12 cellular contexts compared by ENCODE assay signal in genomic region chr1:185969028-185969427, GRCh38.
DNase-seq lines count a peak whose midpoint lies in the region; ATAC-seq and TF ChIP-seq lines count a peak whose summit lies in the region.
"Had no signal": no experiment of that assay in that cellular context is flagged by ENCODE, and none has a peak within 500 bp of the region (broad histone marks: within the 10 kb centered on the region; RNA-seq: fewer than 3 reads in every experiment).

No MANE protein-coding gene starts in this region.

- H3K27ac ChIP-seq in skeletal muscle tissue (ENCODE audit: low read depth, low read length), result peak overlapping the region; percentile 39
- H3K27ac ChIP-seq: adrenal gland had no signal

- no peak for TF ChIP-seq CTCF in WTC11 (IDR thresholded peaks at IDR 0.05)

- H3K9me3 ChIP-seq in adipocyte (ENCODE audit: control insufficient read depth, low read length) (no peaks in the 10 kb centered on the region), skeletal muscle tissue (ENCODE audit: control insufficient read depth in 3 of 3, low read length in 3 of 3) (no peaks in the 10 kb centered on the region)
- H3K9me3 ChIP-seq: adrenal gland had no signal

- H3K9ac ChIP-seq in adipocyte (ENCODE audit: low read length) (peak overlapping the region; percentile 67), skeletal muscle tissue (ENCODE audit: low read depth in 1 of 3, low read length in 3 of 3) (no peak overlapping the region)

- DNase-seq in GM03348 (ENCODE audit: low spot score) (peak; percentile 24), adipocyte (ENCODE audit: low read depth) (peak; percentile 87), fibroblast of peridontal ligament (ENCODE audit: extremely low read depth) (peak; percentile 91), WTC11 (ENCODE audit: low spot score) (no peak)
- DNase-seq in activated T-cell treated with anti-CD3 and anti-CD28 coated beads, Interleukin-2, amount 50 U/mL, for 48 hours, result no peak
- DNase-seq: activated T-cell treated with anti-CD3 and anti-CD28 coated beads, Interleukin-2, amount 50 U/mL, for 24 hours; adrenal gland; left colon; NCI-H146; NCI-H345 had no signal

- no peaks in the 10 kb centered on the region for H3K27me3 Mint-ChIP-seq in WTC11 (ENCODE audit: low read depth)

- no peak overlapping the region for H3K4me3 Mint-ChIP-seq in WTC11
- H3K4me3 Mint-ChIP-seq: activated T-cell treated with anti-CD3 and anti-CD28 coated beads, Interleukin-2, amount 50 U/mL, for 24 hours had no signal

- no peak for ATAC-seq in WTC11
- ATAC-seq in HG03280 (IDR thresholded peaks at IDR 0.05; ENCODE audit: unreplicated experiment), result no peak
- ATAC-seq: left colon had no signal

- H3K4me1 ChIP-seq in adipocyte (ENCODE audit: control insufficient read depth, insufficient read depth, low read length) (peaks cover 46% of the 10 kb centered on the region), skeletal muscle tissue (ENCODE audit: control insufficient read depth in 3 of 3, insufficient read depth in 3 of 3, low read length in 3 of 3) (peaks cover 0 to 9% (median 0%) of the 10 kb centered on the region in 3 donors)
- H3K4me1 ChIP-seq: adrenal gland had no signal

- peaks cover 20% of the 10 kb centered on the region for H3K4me1 Mint-ChIP-seq in WTC11

- H3K27ac Mint-ChIP-seq in WTC11, result no peak overlapping the region
- H3K27ac Mint-ChIP-seq: activated T-cell treated with anti-CD3 and anti-CD28 coated beads, Interleukin-2, amount 50 U/mL, for 24 hours had no signal

- H3K27me3 ChIP-seq in adipocyte (replicated peaks; ENCODE audit: control insufficient read depth, insufficient read depth, low read length) (no peaks in the 10 kb centered on the region), skeletal muscle tissue (ENCODE audit: control insufficient read depth in 3 of 3, insufficient read depth in 3 of 3, low read length in 3 of 3) (peaks cover 0 to 4% (median 0%) of the 10 kb centered on the region in 3 donors)
- H3K27me3 ChIP-seq: adrenal gland had no signal

- CTCF ChIA-PET in WTC11 (lab: Charles Lee), result interaction anchor here (1.0 kb wide), 1 partner anchor 45 kb away, joined by 4 read pairs; no protein-coding TSS in a partner anchor

- H3K4me3 ChIP-seq in adipocyte (ENCODE audit: low read length) (peak overlapping the region; percentile 65), skeletal muscle tissue (ENCODE audit: low read length in 3 of 3) (no peak overlapping the region)
- H3K4me3 ChIP-seq: adrenal gland had no signal

- POLR2A ChIA-PET in WTC11 (lab: Charles Lee), result no interaction called here

- H3K36me3 Mint-ChIP-seq in WTC11, result peaks cover 6% of the 10 kb centered on the region; the same call in 1 of the 2 replicates

- H3K36me3 ChIP-seq in adipocyte (ENCODE audit: control insufficient read depth, insufficient read depth, low read length, severe bottlenecking) (no peaks in the 10 kb centered on the region), skeletal muscle tissue (ENCODE audit: control insufficient read depth in 3 of 3, insufficient read depth in 3 of 3, low read length in 3 of 3) (no peaks in the 10 kb centered on the region)
- H3K36me3 ChIP-seq: adrenal gland had no signal

- no peaks in the 10 kb centered on the region for H3K9me3 Mint-ChIP-seq in WTC11
- H3K9me3 Mint-ChIP-seq: activated T-cell treated with anti-CD3 and anti-CD28 coated beads, Interleukin-2, amount 50 U/mL, for 24 hours had no signal

TF ChIP-seq in WTC11, 78 proteins besides CTCF, POLR2A, EP300 and RAD21:
- no peak for TF ChIP-seq ZNF317 (CRISPR knock-in tag; IDR thresholded peaks at IDR 0.05; ENCODE audit: borderline replicate concordance, low read depth)
- no peak for TF ChIP-seq ZNF232 (CRISPR knock-in tag; IDR thresholded peaks at IDR 0.05)

Comparison
In these comparisons a context has a peak if more than half of its experiments do, and no peak if none do; other contexts are left out.
1. DNase-seq: peak in GM03348 (single experiment), adipocyte (single experiment) and fibroblast of peridontal ligament (single experiment); none in WTC11 (single experiment) and activated T-cell treated with anti-CD3 and anti-CD28 coated beads, Interleukin-2, amount 50 U/mL, for 48 hours (0 of 2).